In the genomic region with DNA sequence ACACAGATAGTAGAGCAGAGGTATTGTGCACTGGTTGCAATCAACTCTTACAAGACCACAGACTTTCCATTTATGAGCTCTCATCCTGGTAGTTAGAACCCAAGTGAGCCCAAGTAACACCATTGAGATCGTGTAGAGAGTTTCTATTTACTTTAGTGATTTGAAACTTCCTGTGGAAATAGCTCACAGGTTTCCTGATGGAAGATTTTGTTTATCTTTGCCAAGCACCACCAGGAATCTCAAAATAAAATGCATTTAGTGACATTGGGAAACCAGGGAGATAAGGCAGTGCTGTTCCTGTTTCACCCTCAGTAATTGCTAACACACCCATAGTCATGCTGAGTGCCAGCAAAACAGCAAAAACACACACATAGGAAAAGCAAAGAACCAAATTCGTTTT, we compare ENCODE assay signal across 23 cellular contexts.
DNase-seq lines count a peak whose midpoint lies in the region; ATAC-seq and TF ChIP-seq lines count a peak whose summit lies in the region.
"Had no signal": no experiment of that assay in that cellular context is flagged by ENCODE, and none has a peak within 500 bp of the region (broad histone marks: within the 10 kb centered on the region; RNA-seq: fewer than 3 reads in every experiment).

No MANE protein-coding gene starts in this region.

- H3K27ac ChIP-seq in SK-N-SH (ENCODE audit: low read depth in 2 of 2, low read length in 1 of 2) = no peak overlapping the region
- H3K27ac ChIP-seq in upper lobe of right lung = peak overlapping the region; percentile 26
- H3K27ac ChIP-seq: BLaER1 had no signal

- H3K9me3 ChIP-seq in SK-N-SH = no peaks in the 10 kb centered on the region
- H3K9me3 ChIP-seq in upper lobe of right lung = no peaks in the 10 kb centered on the region
- H3K9me3 ChIP-seq: BLaER1, breast epithelium, esophagus muscularis mucosa, stomach had no signal

- H3K4me1 ChIP-seq in SK-N-SH (ENCODE audit: control insufficient read depth in 1 of 2, insufficient read depth in 2 of 2, low read depth in 1 of 2, low read length in 1 of 2) = no peaks in the 10 kb centered on the region; a peak in 1 of 4 replicates
- H3K4me1 ChIP-seq in upper lobe of right lung = peaks cover 17% of the 10 kb centered on the region
- H3K4me1 ChIP-seq: BLaER1, breast epithelium, stomach had no signal

- no peak overlapping the region for H3K9ac ChIP-seq in SK-N-SH
- H3K9ac ChIP-seq: BLaER1 had no signal

- H3F3A ChIP-seq in SK-N-SH (replicated peaks; ENCODE audit: insufficient read depth) = no peaks in the 10 kb centered on the region

- intact Hi-C loops in upper lobe of right lung (cut with DNase I) = no loop called here

- WGBS in SK-N-SH (ENCODE audit: low lambda C conversion rate) = 17% methylated on average over 2 of the region's 2 CpGs

- no peak for TF ChIP-seq CTCF in SK-N-SH (IDR thresholded peaks at IDR 0.05)
- TF ChIP-seq CTCF in upper lobe of right lung (IDR thresholded peaks at IDR 0.05) = no peak

- TF ChIP-seq RAD21 in SK-N-SH (IDR thresholded peaks at IDR 0.05; ENCODE audit: low read length) = no peak

- no peak for TF ChIP-seq EP300 in SK-N-SH (IDR thresholded peaks at IDR 0.05; ENCODE audit: borderline replicate concordance in 1 of 2, low read depth in 1 of 2, low read length in 1 of 2)

- H2AFZ ChIP-seq in SK-N-SH (ENCODE audit: low read depth) = no peak overlapping the region

- H3K79me2 ChIP-seq in SK-N-SH (ENCODE audit: insufficient read depth) = no peaks in the 10 kb centered on the region

- H3K4me2 ChIP-seq in SK-N-SH = no peak overlapping the region
- H3K4me2 ChIP-seq: BLaER1 had no signal

- no peak for ATAC-seq in SK-N-SH treated with all-trans-retinoic acid at 6 μM for 48 hours
- peak; percentile 37 for ATAC-seq in left lobe of liver
- ATAC-seq in upper lobe of right lung = peak; percentile 32
- no peak for ATAC-seq in HG03196 (IDR thresholded peaks at IDR 0.05; ENCODE audit: unreplicated experiment)
- ATAC-seq: activated CD4-positive, CD25-positive, alpha-beta regulatory T cell treated with anti-CD3 and anti-CD28 coated beads, Interleukin-2, amount 50 U/mL, for 24 hours; natural killer cell treated with Interleukin-12 subunit alpha and Interleukin-12 subunit beta and Interleukin-15 and Interleukin-18, amount 100 ng/mL, for 72 hours; T-cell had no signal

- H3K36me3 ChIP-seq in SK-N-SH (replicated peaks in 1 of 2; ENCODE audit: control insufficient read depth in 1 of 2, insufficient read depth in 2 of 2, low read length in 1 of 2) (no peaks in the 10 kb centered on the region), upper lobe of right lung (peaks cover 10% of the 10 kb centered on the region)
- H3K36me3 ChIP-seq: breast epithelium, stomach had no signal

- no peaks in the 10 kb centered on the region; the same call in 1 of the 2 replicates for H3K27me3 ChIP-seq in SK-N-SH (ENCODE audit: insufficient read depth)
- no peaks in the 10 kb centered on the region for H3K27me3 ChIP-seq in upper lobe of right lung
- H3K27me3 ChIP-seq: BLaER1, breast epithelium had no signal

- POLR2A ChIA-PET in SK-N-SH (lab: Yijun Ruan, JAX) = no interaction called here

- H3K9me2 ChIP-seq in SK-N-SH = no peaks in the 10 kb centered on the region

- DNase-seq in SK-N-SH (peak; percentile 14), dermis blood vessel endothelial cell (peak; percentile 86), left lobe of liver (ENCODE audit: low spot score) (no peak), upper lobe of right lung (no peak), T-helper 2 cell (no peak)
- no peak for DNase-seq in activated CD4-positive, CD25-positive, alpha-beta regulatory T cell treated with anti-CD3 and anti-CD28 coated beads, Interleukin-2, amount 50 U/mL, for 72 hours
- DNase-seq: Calu3; glutamatergic neuron; NCI-H1105 treated with DMSO at 0.1 percent for 48 hours; NCI-H2171 treated with DMSO at 0.1 percent for 48 hours; NCI-H69; posterior cingulate gyrus; stimulated activated CD4-positive, alpha-beta T cell treated with anti-CD3 and anti-CD28 coated beads, Interleukin-4, amount 100 ng/mL, for 24 hours; stomach; T-cell had no signal

- no peaks in the 10 kb centered on the region for H4K20me1 ChIP-seq in SK-N-SH (ENCODE audit: insufficient read depth)
- H4K20me1 ChIP-seq: BLaER1 had no signal

- CTCF ChIA-PET in SK-N-SH (lab: Yijun Ruan, JAX) = no interaction called here

- H3K4me3 ChIP-seq in SK-N-SH (ENCODE audit: low read depth in 2 of 2, low read length in 1 of 2) = no peak overlapping the region
- no peak overlapping the region for H3K4me3 ChIP-seq in upper lobe of right lung
- H3K4me3 ChIP-seq: BLaER1, breast epithelium, esophagus muscularis mucosa, skin epidermis, stomach had no signal

TF ChIP-seq in SK-N-SH, 30 proteins besides CTCF, POLR2A, EP300 and RAD21 (continues in another document):
- TF ChIP-seq, protein P1, sequence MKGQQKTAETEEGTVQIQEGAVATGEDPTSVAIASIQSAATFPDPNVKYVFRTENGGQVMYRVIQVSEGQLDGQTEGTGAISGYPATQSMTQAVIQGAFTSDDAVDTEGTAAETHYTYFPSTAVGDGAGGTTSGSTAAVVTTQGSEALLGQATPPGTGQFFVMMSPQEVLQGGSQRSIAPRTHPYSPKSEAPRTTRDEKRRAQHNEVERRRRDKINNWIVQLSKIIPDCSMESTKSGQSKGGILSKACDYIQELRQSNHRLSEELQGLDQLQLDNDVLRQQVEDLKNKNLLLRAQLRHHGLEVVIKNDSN (IDR thresholded peaks at IDR 0.05; ENCODE audit: borderline replicate concordance, low read depth) = no peak
- TF ChIP-seq YY1 (IDR thresholded peaks at IDR 0.05; ENCODE audit: low read depth) (no peak), SIN3A (IDR thresholded peaks at IDR 0.05; ENCODE audit: borderline replicate concordance, low read depth, low read length) (no peak), GABPA (IDR thresholded peaks at IDR 0.05; ENCODE audit: low read depth) (no peak), TAF1 (IDR thresholded peaks at IDR 0.05; ENCODE audit: borderline replicate concordance, low read depth, low read length) (no peak), GATA2 (CRISPR knock-in tag; IDR thresholded peaks at IDR 0.05) (no peak), FOXM1 (IDR thresholded peaks at IDR 0.05; ENCODE audit: low read depth) (no peak)
- TF ChIP-seq, protein P2, sequence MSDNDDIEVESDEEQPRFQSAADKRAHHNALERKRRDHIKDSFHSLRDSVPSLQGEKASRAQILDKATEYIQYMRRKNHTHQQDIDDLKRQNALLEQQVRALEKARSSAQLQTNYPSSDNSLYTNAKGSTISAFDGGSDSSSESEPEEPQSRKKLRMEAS (IDR thresholded peaks at IDR 0.05; ENCODE audit: low read depth) = no peak
- TF ChIP-seq, protein P3, sequence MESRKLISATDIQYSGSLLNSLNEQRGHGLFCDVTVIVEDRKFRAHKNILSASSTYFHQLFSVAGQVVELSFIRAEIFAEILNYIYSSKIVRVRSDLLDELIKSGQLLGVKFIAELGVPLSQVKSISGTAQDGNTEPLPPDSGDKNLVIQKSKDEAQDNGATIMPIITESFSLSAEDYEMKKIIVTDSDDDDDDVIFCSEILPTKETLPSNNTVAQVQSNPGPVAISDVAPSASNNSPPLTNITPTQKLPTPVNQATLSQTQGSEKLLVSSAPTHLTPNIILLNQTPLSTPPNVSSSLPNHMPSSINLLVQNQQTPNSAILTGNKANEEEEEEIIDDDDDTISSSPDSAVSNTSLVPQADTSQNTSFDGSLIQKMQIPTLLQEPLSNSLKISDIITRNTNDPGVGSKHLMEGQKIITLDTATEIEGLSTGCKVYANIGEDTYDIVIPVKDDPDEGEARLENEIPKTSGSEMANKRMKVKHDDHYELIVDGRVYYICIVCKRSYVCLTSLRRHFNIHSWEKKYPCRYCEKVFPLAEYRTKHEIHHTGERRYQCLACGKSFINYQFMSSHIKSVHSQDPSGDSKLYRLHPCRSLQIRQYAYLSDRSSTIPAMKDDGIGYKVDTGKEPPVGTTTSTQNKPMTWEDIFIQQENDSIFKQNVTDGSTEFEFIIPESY (IDR thresholded peaks at IDR 0.05; ENCODE audit: borderline replicate concordance, low read depth) = no peak

TF ChIP-seq in SK-N-SH treated with all-trans-retinoic acid at 6 μM for 48 hours, 23 proteins besides CTCF, POLR2A, EP300 and RAD21 (continues in another document):
- TF ChIP-seq ZFP30 (CRISPR knock-in tag; IDR thresholded peaks at IDR 0.05) = no peak
- TF ChIP-seq, protein P4, sequence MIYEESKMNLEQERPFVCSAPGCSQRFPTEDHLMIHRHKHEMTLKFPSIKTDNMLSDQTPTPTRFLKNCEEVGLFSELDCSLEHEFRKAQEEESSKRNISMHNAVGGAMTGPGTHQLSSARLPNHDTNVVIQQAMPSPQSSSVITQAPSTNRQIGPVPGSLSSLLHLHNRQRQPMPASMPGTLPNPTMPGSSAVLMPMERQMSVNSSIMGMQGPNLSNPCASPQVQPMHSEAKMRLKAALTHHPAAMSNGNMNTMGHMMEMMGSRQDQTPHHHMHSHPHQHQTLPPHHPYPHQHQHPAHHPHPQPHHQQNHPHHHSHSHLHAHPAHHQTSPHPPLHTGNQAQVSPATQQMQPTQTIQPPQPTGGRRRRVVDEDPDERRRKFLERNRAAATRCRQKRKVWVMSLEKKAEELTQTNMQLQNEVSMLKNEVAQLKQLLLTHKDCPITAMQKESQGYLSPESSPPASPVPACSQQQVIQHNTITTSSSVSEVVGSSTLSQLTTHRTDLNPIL (CRISPR knock-in tag; IDR thresholded peaks at IDR 0.05; ENCODE audit: low read depth) = no peak
- TF ChIP-seq, protein P5, sequence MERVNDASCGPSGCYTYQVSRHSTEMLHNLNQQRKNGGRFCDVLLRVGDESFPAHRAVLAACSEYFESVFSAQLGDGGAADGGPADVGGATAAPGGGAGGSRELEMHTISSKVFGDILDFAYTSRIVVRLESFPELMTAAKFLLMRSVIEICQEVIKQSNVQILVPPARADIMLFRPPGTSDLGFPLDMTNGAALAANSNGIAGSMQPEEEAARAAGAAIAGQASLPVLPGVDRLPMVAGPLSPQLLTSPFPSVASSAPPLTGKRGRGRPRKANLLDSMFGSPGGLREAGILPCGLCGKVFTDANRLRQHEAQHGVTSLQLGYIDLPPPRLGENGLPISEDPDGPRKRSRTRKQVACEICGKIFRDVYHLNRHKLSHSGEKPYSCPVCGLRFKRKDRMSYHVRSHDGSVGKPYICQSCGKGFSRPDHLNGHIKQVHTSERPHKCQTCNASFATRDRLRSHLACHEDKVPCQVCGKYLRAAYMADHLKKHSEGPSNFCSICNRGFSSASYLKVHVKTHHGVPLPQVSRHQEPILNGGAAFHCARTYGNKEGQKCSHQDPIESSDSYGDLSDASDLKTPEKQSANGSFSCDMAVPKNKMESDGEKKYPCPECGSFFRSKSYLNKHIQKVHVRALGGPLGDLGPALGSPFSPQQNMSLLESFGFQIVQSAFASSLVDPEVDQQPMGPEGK (CRISPR knock-in tag; IDR thresholded peaks at IDR 0.05; ENCODE audit: borderline replicate concordance) = no peak
- TF ChIP-seq ZNF8 (CRISPR knock-in tag; IDR thresholded peaks at IDR 0.05) = no peak
- TF ChIP-seq ZNF70 (CRISPR knock-in tag; IDR thresholded peaks at IDR 0.05) = no peak
- TF ChIP-seq ARNTL (CRISPR knock-in tag; IDR thresholded peaks at IDR 0.05; ENCODE audit: borderline replicate concordance, low read depth) = no peak

Comparison
In these comparisons a context has a peak if more than half of its experiments do, and no peak if none do; other contexts are left out.
1. DNase-seq: peak in SK-N-SH (single experiment) and dermis blood vessel endothelial cell (single experiment); none in left lobe of liver (single experiment), upper lobe of right lung (single experiment), activated CD4-positive, CD25-positive, alpha-beta regulatory T cell treated with anti-CD3 and anti-CD28 coated beads, Interleukin-2, amount 50 U/mL, for 72 hours (single experiment) and T-helper 2 cell (0 of 5).
2. ATAC-seq: peak in left lobe of liver (single experiment) and upper lobe of right lung (single experiment); none in SK-N-SH treated with all-trans-retinoic acid at 6 μM for 48 hours (single experiment) and HG03196 (single experiment).